In the genomic region with DNA sequence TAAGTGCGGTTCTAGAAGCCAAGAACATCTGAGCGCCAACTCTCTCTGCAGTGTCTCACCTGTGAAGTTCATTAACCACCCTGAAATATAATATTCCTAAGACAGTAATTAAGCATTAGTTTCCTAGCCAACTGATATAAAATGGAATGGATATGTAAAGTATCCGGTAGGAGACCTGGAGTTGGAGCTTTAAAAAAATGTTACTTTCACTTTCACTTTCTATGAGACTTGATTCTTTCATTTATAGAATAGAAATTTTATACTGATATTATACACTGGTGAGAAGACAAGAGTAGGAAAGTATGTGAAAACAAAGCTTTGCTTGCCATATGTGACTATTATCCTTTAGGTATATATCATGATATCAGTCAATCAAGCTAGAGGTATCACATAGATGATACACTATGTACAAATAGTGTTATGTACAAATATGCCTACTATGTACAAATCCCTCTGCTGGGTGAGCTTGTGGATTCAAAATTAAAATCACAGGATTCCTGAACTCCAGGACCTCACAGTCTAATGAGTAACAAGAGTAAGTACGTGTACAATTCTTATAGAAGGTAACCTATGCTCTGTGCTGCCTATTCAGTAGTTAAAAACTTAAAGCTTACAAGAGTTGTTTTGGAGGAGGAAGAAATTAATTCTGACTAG, we compare ENCODE assay signal across 13 cellular contexts.
DNase-seq lines count a peak whose midpoint lies in the region; ATAC-seq and TF ChIP-seq lines count a peak whose summit lies in the region.
"Had no signal": no experiment of that assay in that cellular context is flagged by ENCODE, and none has a peak within 500 bp of the region (broad histone marks: within the 10 kb centered on the region; RNA-seq: fewer than 3 reads in every experiment).

No MANE protein-coding gene starts in this region.

- H3K27ac ChIP-seq in A673 (ENCODE audit: low read depth, low read length, poor library complexity, severe bottlenecking) = no peak overlapping the region
- H3K27ac ChIP-seq in SK-N-MC = no peak overlapping the region
- H3K27ac ChIP-seq: gastrocnemius medialis, suprapubic skin had no signal

- CTCF ChIA-PET in A673 (lab: Charles Lee) = no interaction called here

- TF ChIP-seq CTCF in A673 (conservative IDR thresholded peaks at IDR 0.05; ENCODE audit: low read depth, low read length) = no peak
- no peak for TF ChIP-seq CTCF in fibroblast of villous mesenchyme (IDR thresholded peaks at IDR 0.05; ENCODE audit: insufficient read depth, low read depth, low read length)

- H3K9ac ChIP-seq in SK-N-MC (ENCODE audit: insufficient read length) = no peak overlapping the region

- intact Hi-C loops in A673 (cut with micrococcal nuclease; ENCODE audit: unreplicated experiment) = no loop called here

- BruUV-seq in A673 (replicated peaks; lab: Mats Ljungman, UMichigan) = no TSS peak

- H3K36me3 ChIP-seq in A673 (ENCODE audit: insufficient read depth, low read length, poor library complexity, severe bottlenecking) (no peaks in the 10 kb centered on the region), SK-N-MC (ENCODE audit: insufficient read depth, low read length) (no peaks in the 10 kb centered on the region)
- H3K36me3 ChIP-seq: BE2C, gastrocnemius medialis, suprapubic skin had no signal

- DNase-seq in A673 (ENCODE audit: low spot score) (no peak), EL (peak; percentile 2), SK-N-MC (ENCODE audit: low read depth, low spot score) (no peak), fibroblast of villous mesenchyme (ENCODE audit: low read depth) (peak; percentile 7), NCI-H2171 treated with DMSO at 0.1 percent for 48 hours (lab: John Stamatoyannopoulos, UW) (no peak), iPS-NIHi11 (ENCODE audit: low spot score) (no peak)
- DNase-seq: activated naive CD4-positive, alpha-beta T cell treated with anti-CD3 and anti-CD28 coated beads for 36 hours; BE2C; effector memory CD4-positive, alpha-beta T cell; gastrocnemius medialis had no signal

- POLR2A ChIA-PET in A673 (lab: Charles Lee; ENCODE audit: low non-redundant PET) = no interaction called here

- H3K9me3 ChIP-seq in A673 (ENCODE audit: low read depth, low read length, poor library complexity, severe bottlenecking) (no peaks in the 10 kb centered on the region), SK-N-MC (ENCODE audit: low read depth, low read length) (no peaks in the 10 kb centered on the region)
- H3K9me3 ChIP-seq: BE2C, gastrocnemius medialis, suprapubic skin had no signal

- H3K4me1 ChIP-seq in A673 (ENCODE audit: insufficient read depth, low read length, poor library complexity, severe bottlenecking) = no peaks in the 10 kb centered on the region
- H3K4me1 ChIP-seq: BE2C, gastrocnemius medialis, suprapubic skin had no signal

- H3K27me3 ChIP-seq in A673 (replicated peaks; ENCODE audit: insufficient read depth, low read depth, low read length, poor library complexity) = no peaks in the 10 kb centered on the region
- H3K27me3 ChIP-seq: BE2C, gastrocnemius medialis, suprapubic skin had no signal

- no peak for ATAC-seq in HG02870 (IDR thresholded peaks at IDR 0.05; ENCODE audit: unreplicated experiment)
- ATAC-seq in HG02623 (IDR thresholded peaks at IDR 0.05; ENCODE audit: unreplicated experiment) = no peak
- ATAC-seq: gastrocnemius medialis had no signal

- H3K4me3 ChIP-seq in A673 (ENCODE audit: low read depth, low read length, poor library complexity, severe bottlenecking) = peak overlapping the region; percentile 7
- H3K4me3 ChIP-seq in SK-N-MC = peak overlapping the region; percentile 39
- peak overlapping the region; percentile 13 for H3K4me3 ChIP-seq in fibroblast of villous mesenchyme (ENCODE audit: low read depth, low read length)
- H3K4me3 ChIP-seq: suprapubic skin had no signal

Comparison
In these comparisons a context has a peak if more than half of its experiments do, and no peak if none do; other contexts are left out.
1. DNase-seq: peak in EL (single experiment) and fibroblast of villous mesenchyme (single experiment); none in A673 (single experiment), SK-N-MC (single experiment), NCI-H2171 treated with DMSO at 0.1 percent for 48 hours (single experiment) and iPS-NIHi11 (single experiment).
2. Peak in every context shown above with its lines, with median percentiles within 50 percentile points of each other: H3K4me3 ChIP-seq.